ENCODE assay signal across 18 cellular contexts in the genomic region with DNA sequence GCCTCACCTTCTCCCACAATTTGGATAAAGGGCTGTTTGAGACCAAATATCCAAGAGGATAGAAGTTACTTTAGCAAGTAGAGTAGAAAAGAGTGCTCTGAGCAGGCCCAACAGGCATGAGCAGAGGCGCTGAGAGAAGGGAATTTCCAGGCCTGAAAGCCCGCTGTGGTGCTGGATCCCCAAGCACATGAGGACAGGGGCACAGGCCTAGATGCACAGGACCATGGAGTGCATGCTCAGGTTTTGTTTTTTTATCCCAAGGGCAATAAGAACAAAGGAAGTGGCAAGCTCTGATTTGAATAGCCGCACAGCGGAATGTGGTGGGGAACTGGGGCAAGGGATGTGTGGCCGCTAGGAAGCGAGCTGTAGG. TPM values are rescaled to one million over a fixed set of nuclear protein-coding genes. Genes with fewer than 3 reads are reported as not detected.
A peak's percentile ranks its signal among the peaks of the same experiment; 100 is the strongest.
DNase-seq lines count a peak whose midpoint lies in the region; ATAC-seq and TF ChIP-seq lines count a peak whose summit lies in the region.
"Had no signal": no experiment of that assay in that cellular context is flagged by ENCODE, and none has a peak within 500 bp of the region (broad histone marks: within the 10 kb centered on the region; RNA-seq: fewer than 3 reads in every experiment).

No MANE protein-coding gene starts in this region.

- no peaks in the 10 kb centered on the region for H4K20me1 ChIP-seq in mammary epithelial cell (ENCODE audit: insufficient read depth, low read length)

- no peak overlapping the region for H3K4me3 ChIP-seq in mammary epithelial cell (replicated peaks in 1 of 3; ENCODE audit: insufficient read depth in 1 of 3, low read depth in 2 of 3, low read length in 3 of 3)

- BruUV-seq in MCF 10A (replicated peaks; lab: Mats Ljungman, UMichigan) (no TSS peak), mammary epithelial cell (replicated peaks; lab: Mats Ljungman, UMichigan) (no TSS peak)

- no peaks in the 10 kb centered on the region for H3K9me3 Mint-ChIP-seq in MCF 10A (ENCODE audit: unreplicated experiment)
- H3K9me3 Mint-ChIP-seq in central memory CD8-positive, alpha-beta T cell, result no peaks in the 10 kb centered on the region

- no peak overlapping the region for H3K4me2 ChIP-seq in mammary epithelial cell (ENCODE audit: insufficient read depth, low read depth, low read length)

- H3K4me1 Mint-ChIP-seq in MCF 10A (ENCODE audit: insufficient read depth, unreplicated experiment), result no peaks in the 10 kb centered on the region
- H3K4me1 Mint-ChIP-seq in central memory CD8-positive, alpha-beta T cell, result no peaks in the 10 kb centered on the region

- POLR2A ChIA-PET in MCF 10A (lab: Yijun Ruan, JAX), result no interaction called here

- H3K9ac ChIP-seq in mammary epithelial cell (ENCODE audit: insufficient read depth, low read length), result no peak overlapping the region

- peaks cover 65% of the 10 kb centered on the region for H3K79me2 ChIP-seq in mammary epithelial cell (ENCODE audit: insufficient read depth, low read length)

- no peak for DNase-seq in MCF 10A (ENCODE audit: unreplicated experiment)
- DNase-seq in mammary epithelial cell, result no peak
- no peak for DNase-seq in central memory CD8-positive, alpha-beta T cell (ENCODE audit: low spot score in 2 of 2)
- no peak for DNase-seq in NCI-H1417 (lab: John Stamatoyannopoulos, UW)
- no peak for DNase-seq in A172 (ENCODE audit: low spot score)
- DNase-seq in LoVo (ENCODE audit: low spot score), result no peak
- DNase-seq: 8988T; ACHN; CD4-positive, alpha-beta memory T cell; COR-L47; DND-41; GF-D8; KG1 had no signal

- H3K4me3 Mint-ChIP-seq in MCF 10A (ENCODE audit: unreplicated experiment), result no peak overlapping the region
- H3K4me3 Mint-ChIP-seq in central memory CD8-positive, alpha-beta T cell, result no peak overlapping the region
- H3K4me3 Mint-ChIP-seq: CD4-positive, alpha-beta memory T cell had no signal

- H3K27ac Mint-ChIP-seq in MCF 10A (ENCODE audit: low read depth, unreplicated experiment), result peak overlapping the region; percentile 54
- peak overlapping the region; percentile 43 for H3K27ac Mint-ChIP-seq in central memory CD8-positive, alpha-beta T cell (ENCODE audit: low read depth)
- H3K27ac Mint-ChIP-seq: CD4-positive, alpha-beta memory T cell had no signal

- in situ Hi-C loops in mammary epithelial cell (cut with MboI; ENCODE audit: low sequenced_read_pairs in 2 of 2), result no loop called here

- WGBS in mammary epithelial cell (ENCODE audit: low coverage, missing lambda C conversion rate), result 98% methylated on average over 5 of the region's 6 CpGs

- H3K4me1 ChIP-seq in mammary epithelial cell (ENCODE audit: insufficient read depth, low read length), result no peaks in the 10 kb centered on the region

- H3K27me3 Mint-ChIP-seq in MCF 10A (ENCODE audit: insufficient read depth, unreplicated experiment), result no peaks in the 10 kb centered on the region
- H3K27me3 Mint-ChIP-seq in central memory CD8-positive, alpha-beta T cell, result peaks cover 80% of the 10 kb centered on the region

- no peak overlapping the region for H3K27ac ChIP-seq in mammary epithelial cell (ENCODE audit: insufficient read depth, low read depth, low read length)
- H3K27ac ChIP-seq: C4-2B had no signal

- dilution Hi-C loops in mammary epithelial cell (cut with HindIII; ENCODE audit: low sequenced_read_pairs), result no loop called here

- H3K27me3 ChIP-seq in mammary epithelial cell (ENCODE audit: insufficient read depth, low read length), result no peaks in the 10 kb centered on the region

- peaks cover 91% of the 10 kb centered on the region for H3K36me3 Mint-ChIP-seq in MCF 10A (ENCODE audit: insufficient read depth, unreplicated experiment)
- no peaks in the 10 kb centered on the region for H3K36me3 Mint-ChIP-seq in central memory CD8-positive, alpha-beta T cell (ENCODE audit: insufficient read depth)
- H3K36me3 Mint-ChIP-seq: CD4-positive, alpha-beta memory T cell had no signal

- TF ChIP-seq CTCF in MCF 10A (IDR thresholded peaks at IDR 0.05; ENCODE audit: unreplicated experiment) (no peak), mammary epithelial cell (conservative IDR thresholded peaks at IDR 0.05 in 1 of 2, IDR thresholded peaks at IDR 0.05 in 1 of 2; ENCODE audit: extremely low read depth in 1 of 2, insufficient read depth in 1 of 2, low read depth in 1 of 2, low read length in 2 of 2) (no peak)

- peak; percentile 43 for ATAC-seq in HG03432 (IDR thresholded peaks at IDR 0.05; ENCODE audit: unreplicated experiment)
- ATAC-seq in central memory CD8-positive, alpha-beta T cell (replicated peaks; ENCODE audit: extremely low read depth, poor library complexity, severe bottlenecking), result no peak
- ATAC-seq in GM21717 (IDR thresholded peaks at IDR 0.05; ENCODE audit: unreplicated experiment), result no peak
- ATAC-seq: HCT116 had no signal

- no peaks in the 10 kb centered on the region for H3K9me3 ChIP-seq in mammary epithelial cell (replicated peaks; ENCODE audit: insufficient read depth, low read length)

- CTCF ChIA-PET in MCF 10A (lab: Yijun Ruan, JAX), result no interaction called here
- CTCF ChIA-PET in mammary epithelial cell (lab: Charles Lee; ENCODE audit: low non-redundant PET), result no interaction called here

- no peak overlapping the region for H2AFZ ChIP-seq in mammary epithelial cell (ENCODE audit: low read depth, low read length)

- intact Hi-C loops in MCF 10A (cut with micrococcal nuclease) (no loop called here), mammary epithelial cell (cut with micrococcal nuclease) (no loop called here)

- peaks cover 60% of the 10 kb centered on the region for H3K36me3 ChIP-seq in mammary epithelial cell (ENCODE audit: insufficient read depth, low read length)

RNA-seq across cellular contexts. Expression of a gene that starts 33.3 kb away (rescaled TPM):
- total RNA-seq in MCF 10A (2022) (86.1 and 89.1 TPM in 2 replicates), mammary epithelial cell (100 to 1,000 TPM in 1 of 2 donors, 10 to 100 TPM in 1; 97.7 to 111 TPM)
- polyA plus RNA-seq in mammary epithelial cell, result 48.9 TPM
- polyA minus RNA-seq in mammary epithelial cell, result 96.5 TPM
- 27.9 and 34.8 TPM in 2 replicates for total RNA-seq in A172 (2014; rRNA removed; shearing (Covaris generic))
- total RNA-seq: CD4-positive, alpha-beta memory T cell; HT-29 had no signal
